Comparison of ENCODE assay signal across 25 cellular contexts in the genomic region with DNA sequence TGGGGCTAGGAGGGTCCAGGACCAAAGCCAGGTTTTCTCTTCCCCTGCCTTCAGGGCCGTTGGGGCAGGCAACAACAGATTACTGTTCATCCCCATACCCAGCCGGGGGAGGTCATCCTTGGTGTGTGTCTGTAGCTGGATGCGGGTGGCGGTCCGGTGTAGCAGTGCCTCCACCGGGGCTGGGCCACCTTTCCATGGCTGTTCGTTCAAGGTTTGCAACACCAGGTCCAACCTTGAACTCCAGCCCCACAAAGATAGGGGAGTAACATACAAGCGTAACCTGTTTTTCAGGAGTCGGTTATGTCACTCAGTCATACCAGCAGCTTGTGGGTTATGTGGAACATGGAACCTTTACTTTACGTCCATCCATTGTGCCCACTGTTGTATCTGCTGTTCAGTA.
"Had no signal": no experiment of that assay in that cellular context is flagged by ENCODE, and none has a peak within 500 bp of the region (broad histone marks: within the 10 kb centered on the region; RNA-seq: fewer than 3 reads in every experiment).

No MANE protein-coding gene starts in this region.

- H3K9me3 ChIP-seq: ovary, psoas muscle, stomach, thoracic aorta, thyroid gland, upper lobe of right lung, vagina had no signal

- DNase-seq: naive B cell; naive thymus-derived CD8-positive, alpha-beta T cell; nephron progenitor cell; occipital lobe; ovary; posterior cingulate gyrus; psoas muscle; right cardiac atrium; stimulated activated CD4-positive, alpha-beta T cell treated with anti-CD3 and anti-CD28 coated beads, Interleukin-15, amount 100 ng/mL, for 24 hours; stimulated activated CD4-positive, alpha-beta T cell treated with anti-CD3 and anti-CD28 coated beads, Interleukin-2, amount 100 ng/mL, for 24 hours; stimulated activated CD4-positive, alpha-beta T cell treated with anti-CD3 and anti-CD28 coated beads, Interleukin-2, amount 100 ng/mL, for 48 hours; stimulated activated CD4-positive, alpha-beta T cell treated with anti-CD3 and anti-CD28 coated beads, Interleukin-4, amount 100 ng/mL, for 24 hours; stimulated activated naive B cell treated with anti-CD40 and anti-IgM and Interleukin-4, amounts not matched to agents 10 μg/mL and 1 μg/mL and 100 μg/mL, for 72 hours; stimulated activated naive CD4-positive, alpha-beta T cell treated with Interleukin-2 at 50 U/mL for 16 hours; stomach; thyroid gland; upper lobe of right lung had no signal

- H3K79me2 ChIP-seq: parathyroid adenoma had no signal

- H3K36me3 ChIP-seq: ovary, stomach, thoracic aorta, thyroid gland, tibial nerve, upper lobe of right lung, vagina had no signal

- H2AFZ ChIP-seq: parathyroid adenoma had no signal

- ATAC-seq: naive thymus-derived CD8-positive, alpha-beta T cell; natural killer cell treated with Interleukin-12 subunit alpha and Interleukin-12 subunit beta and Interleukin-15 and Interleukin-18, amount 100 ng/mL, for 72 hours; psoas muscle; right cardiac atrium; sciatic nerve; stimulated activated effector memory CD8-positive, alpha-beta T cell treated with anti-CD3 and anti-CD28 coated beads, Interleukin-12 subunit alpha, Interleukin-12 subunit beta, amount 100 ng/mL, for 72 hours; stimulated activated naive B cell treated with anti-CD40 and anti-IgM and Interleukin-4, amounts not matched to agents 10 μg/mL and 1 μg/mL and 100 μg/mL, for 72 hours; upper lobe of right lung had no signal

- H3K4me1 ChIP-seq: parathyroid adenoma, psoas muscle, stomach, thyroid gland, tibial nerve had no signal

- H3K27me3 ChIP-seq: ovary, stomach, thyroid gland, tibial nerve, upper lobe of right lung, vagina had no signal

- H3K9ac ChIP-seq: parathyroid adenoma had no signal

- H3K4me3 ChIP-seq: ovary, psoas muscle, skin epidermis, stomach, thoracic aorta, thyroid gland, tibial nerve, upper lobe of right lung, vagina had no signal

- H3K27ac ChIP-seq: ovary, parathyroid adenoma, psoas muscle, skin epidermis, stomach, thoracic aorta, thyroid gland, tibial nerve, upper lobe of right lung, vagina had no signal
